ENCODE assay signal across 29 cellular contexts in the genomic region with DNA sequence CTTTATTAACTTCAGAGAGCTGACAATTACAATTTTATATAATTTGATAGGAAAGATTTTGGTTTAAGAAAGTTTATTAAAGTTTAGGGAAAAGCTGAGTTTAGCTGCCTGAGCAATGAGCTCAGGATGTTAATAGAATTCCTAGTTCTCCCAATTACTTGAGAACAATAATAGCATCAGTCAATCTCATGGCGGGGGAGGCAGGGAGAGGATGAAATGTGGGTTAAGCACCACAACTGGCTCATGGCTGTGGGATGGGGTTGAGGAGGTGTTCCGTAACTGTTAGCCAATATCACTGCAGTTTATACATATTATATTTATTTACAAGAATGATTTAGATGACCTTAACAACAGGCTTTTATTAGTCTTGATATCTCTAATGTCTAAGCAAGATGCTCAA.
"Had no signal": no experiment of that assay in that cellular context is flagged by ENCODE, and none has a peak within 500 bp of the region (broad histone marks: within the 10 kb centered on the region; RNA-seq: fewer than 3 reads in every experiment).

No MANE protein-coding gene starts in this region.

- H3K9me3 Mint-ChIP-seq: nephron; neural crest cell; stimulated activated naive CD8-positive, alpha-beta T cell treated with anti-CD3 and anti-CD28 coated beads, Interleukin-15, amount 100 ng/mL, for 72 hours; type B pancreatic cell had no signal

- FAIRE-seq: pancreas had no signal

- H3K9me3 ChIP-seq: neutrophil, pancreas, prostate gland, right lobe of liver, sigmoid colon, spleen, suprapubic skin, testis, tibial artery, transverse colon, upper lobe of right lung, uterus had no signal

- H3K27ac Mint-ChIP-seq: naive thymus-derived CD4-positive, alpha-beta T cell; natural killer cell; nephron; stimulated activated memory B cell treated with anti-CD40 and anti-IgM and Interleukin-4, amounts not matched to agents 10 μg/mL and 1 μg/mL and 100 μg/mL, for 72 hours; stimulated activated naive CD8-positive, alpha-beta T cell treated with anti-CD3 and anti-CD28 coated beads, Interleukin-15, amount 100 ng/mL, for 72 hours; type B pancreatic cell had no signal

- H3K36me3 ChIP-seq: neutrophil, pancreas, prostate gland, right lobe of liver, sigmoid colon, spleen, suprapubic skin, transverse colon, uterus had no signal

- H3K27ac ChIP-seq: neutrophil, pancreas, prostate gland, right lobe of liver, sigmoid colon, spleen, suprapubic skin, testis, tibial artery, transverse colon, upper lobe of right lung, uterus had no signal

- DNase-seq: naive thymus-derived CD4-positive, alpha-beta T cell; natural killer cell; pancreas; right cardiac atrium; right lobe of liver; sigmoid colon; spleen; stimulated activated CD4-positive, alpha-beta T cell treated with anti-CD3 and anti-CD28 coated beads, Interleukin-12 subunit alpha, Interleukin-12 subunit beta, amount 100 ng/mL, for 4 hours; stimulated activated CD4-positive, alpha-beta T cell treated with anti-CD3 and anti-CD28 coated beads, Interleukin-1b, Interleukin-23, amount 100 ng/mL, for 48 hours; stimulated activated CD4-positive, alpha-beta T cell treated with anti-CD3 and anti-CD28 coated beads, Interleukin-4, amount 100 ng/mL, for 1 hour; stimulated activated CD4-positive, alpha-beta T cell treated with anti-CD3 and anti-CD28 coated beads, Interleukin-4, amount 100 ng/mL, for 4 hours; stimulated activated CD8-positive, alpha-beta memory T cell treated with anti-CD3 and anti-CD28 coated beads, Interleukin-4, amount 100 ng/mL, for 48 hours; stimulated activated naive CD4-positive, alpha-beta T cell; stimulated activated naive CD8-positive, alpha-beta T cell treated with anti-CD3 and anti-CD28 coated beads, Interleukin-15, amount 100 ng/mL, for 72 hours; stimulated activated naive CD8-positive, alpha-beta T cell treated with anti-CD3 and anti-CD28 coated beads, Interleukin-15, Interleukin-2, amounts not matched to agents 100 U/mL and 50 U/mL, for 24 hours; substantia nigra; testis; tibial artery; transverse colon; upper lobe of right lung; uterus had no signal

- H3K4me2 ChIP-seq: smooth muscle cell had no signal

- ATAC-seq: naive thymus-derived CD4-positive, alpha-beta T cell; natural killer cell; pancreas; right cardiac atrium; right lobe of liver; stimulated activated memory B cell treated with anti-CD40 and anti-IgM and Interleukin-4, amounts not matched to agents 10 μg/mL and 1 μg/mL and 100 μg/mL, for 72 hours; stimulated activated naive CD8-positive, alpha-beta T cell treated with anti-CD3 and anti-CD28 coated beads, Interleukin-15, amount 100 ng/mL, for 72 hours; stimulated activated naive CD8-positive, alpha-beta T cell treated with anti-CD3 and anti-CD28 coated beads, Interleukin-15, Interleukin-2, amounts not matched to agents 100 U/mL and 50 U/mL, for 24 hours; upper lobe of right lung had no signal

- H3K4me1 ChIP-seq: pancreas, prostate gland, right lobe of liver, sigmoid colon, spleen, testis, tibial artery, transverse colon, upper lobe of right lung, uterus had no signal

- H3K36me3 Mint-ChIP-seq: naive thymus-derived CD4-positive, alpha-beta T cell; natural killer cell; stimulated activated memory B cell treated with anti-CD40 and anti-IgM and Interleukin-4, amounts not matched to agents 10 μg/mL and 1 μg/mL and 100 μg/mL, for 72 hours had no signal

- H3K27me3 Mint-ChIP-seq: stimulated activated memory B cell treated with anti-CD40 and anti-IgM and Interleukin-4, amounts not matched to agents 10 μg/mL and 1 μg/mL and 100 μg/mL, for 72 hours; type B pancreatic cell had no signal

- H3K4me3 ChIP-seq: pancreas, prostate gland, right lobe of liver, sigmoid colon, smooth muscle cell, spleen, suprapubic skin, testis, tibial artery, transverse colon, upper lobe of right lung, uterus had no signal

- H3K27me3 ChIP-seq: pancreas, right lobe of liver, sigmoid colon, spleen, suprapubic skin, testis, tibial artery, transverse colon, upper lobe of right lung, uterus had no signal

- H3K4me3 Mint-ChIP-seq: naive thymus-derived CD4-positive, alpha-beta T cell; natural killer cell; nephron; neural crest cell; stimulated activated memory B cell treated with anti-CD40 and anti-IgM and Interleukin-4, amounts not matched to agents 10 μg/mL and 1 μg/mL and 100 μg/mL, for 72 hours; stimulated activated naive CD8-positive, alpha-beta T cell treated with anti-CD3 and anti-CD28 coated beads, Interleukin-15, amount 100 ng/mL, for 72 hours; type B pancreatic cell had no signal

- H3K4me1 Mint-ChIP-seq: naive thymus-derived CD4-positive, alpha-beta T cell; natural killer cell; nephron; neural crest cell; stimulated activated memory B cell treated with anti-CD40 and anti-IgM and Interleukin-4, amounts not matched to agents 10 μg/mL and 1 μg/mL and 100 μg/mL, for 72 hours; stimulated activated naive CD8-positive, alpha-beta T cell treated with anti-CD3 and anti-CD28 coated beads, Interleukin-15, amount 100 ng/mL, for 72 hours had no signal
